9 cellular contexts compared by ENCODE assay signal in the genomic region with DNA sequence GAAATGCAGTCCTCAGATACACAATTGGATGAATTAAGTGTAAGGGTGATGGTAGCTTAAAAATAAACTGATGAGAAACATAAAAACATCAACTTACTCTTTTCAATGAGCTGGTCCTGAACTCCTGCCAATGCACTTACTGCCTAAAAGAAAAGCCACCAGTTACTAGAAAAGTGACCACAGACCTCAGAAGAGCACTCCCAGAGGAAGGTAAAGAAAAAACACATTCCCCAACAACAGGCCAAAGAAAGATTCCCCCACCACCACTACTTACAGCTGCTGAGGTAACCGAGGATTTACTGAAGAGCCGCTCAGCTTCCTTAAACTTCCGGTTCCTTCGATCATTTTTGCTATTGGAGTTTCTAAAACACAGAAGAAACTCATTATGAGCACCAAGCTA. TPM values are rescaled to one million over a fixed set of nuclear protein-coding genes. Genes with fewer than 3 reads are reported as not detected.
DNase-seq lines count a peak whose midpoint lies in the region; ATAC-seq, FAIRE-seq and TF ChIP-seq lines count a peak whose summit lies in the region.
"Had no signal": no experiment of that assay in that cellular context is flagged by ENCODE, and none has a peak within 500 bp of the region (broad histone marks: within the 10 kb centered on the region; RNA-seq: fewer than 3 reads in every experiment).

No MANE protein-coding gene starts in this region.

- H3K4me1 ChIP-seq in right cardiac atrium (ENCODE audit: control insufficient read depth, insufficient read depth, low read length): no peaks in the 10 kb centered on the region

- intact Hi-C loops in right cardiac atrium (cut with DNase I): no loop called here

- peak; percentile 26 for TF ChIP-seq CTCF in 22Rv1 (IDR thresholded peaks at IDR 0.05)
- TF ChIP-seq CTCF in cardiac fibroblast (IDR thresholded peaks at IDR 0.05; ENCODE audit: low read depth, low read length): peak; percentile 32

- no peak for ATAC-seq in HG02763 (IDR thresholded peaks at IDR 0.05; ENCODE audit: unreplicated experiment)
- no peak for ATAC-seq in HG03565 (IDR thresholded peaks at IDR 0.05; ENCODE audit: unreplicated experiment)
- ATAC-seq in right cardiac atrium: no peak
- ATAC-seq in GM19467 (IDR thresholded peaks at IDR 0.05; ENCODE audit: unreplicated experiment): no peak

- H3K4me3 ChIP-seq in cardiac fibroblast (replicated peaks in 1 of 2; ENCODE audit: low read depth in 2 of 2, low read length in 2 of 2) (no peak overlapping the region), right cardiac atrium (ENCODE audit: low read length) (no peak overlapping the region)

- no peaks in the 10 kb centered on the region for H3K27me3 ChIP-seq in right cardiac atrium (ENCODE audit: control insufficient read depth, insufficient read depth)

- H3K9me3 ChIP-seq in right cardiac atrium (ENCODE audit: control insufficient read depth, low read length): no peaks in the 10 kb centered on the region

- FAIRE-seq in G401.6 (lab: Jason Lieb, UNC): peak; percentile 72

- no peak overlapping the region for H3K27ac ChIP-seq in 22Rv1
- no peak overlapping the region for H3K27ac ChIP-seq in right cardiac atrium (ENCODE audit: low read length)

- DNase-seq in NCI-H2227 treated with DMSO at 0.1 percent for 48 hours (lab: John Stamatoyannopoulos, UW) (peak; percentile 10), cardiac fibroblast (ENCODE audit: low read depth in 2 of 2) (peak in 1 of 2 donors; percentile 29), right cardiac atrium (no peak)
- DNase-seq: amygdala had no signal

- WGBS in right cardiac atrium: 86% methylated on average over 4 of the region's 4 CpGs

RNA-seq across cellular contexts. Expression of a gene that starts 5.4 kb away (rescaled TPM):
- 10 to 100 TPM; 35.0 to 40.1 (median 39.2) TPM for total RNA-seq in right cardiac atrium
- 32.7 TPM for polyA plus RNA-seq in right cardiac atrium

RNA-seq across cellular contexts. Expression of a gene that starts 34.8 kb away (rescaled TPM):
- total RNA-seq in right cardiac atrium: 10 to 100 TPM in 1 of 4 donors, 1 to 10 TPM in 3; 6.0 to 15.1 (median 8.1) TPM
- polyA plus RNA-seq in right cardiac atrium: 7.2 TPM

RNA-seq across cellular contexts. Expression of a gene that starts 44.9 kb away (rescaled TPM):
- 1 to 10 TPM; 7.9 to 9.9 (median 8.4) TPM for total RNA-seq in right cardiac atrium
- polyA plus RNA-seq in right cardiac atrium: 4.5 TPM

RNA-seq across cellular contexts. Expression of a gene that starts 47.6 kb away (rescaled TPM):
- 1 to 10 TPM; 7.3 to 9.9 (median 8.7) TPM for total RNA-seq in right cardiac atrium
- 7.7 TPM for polyA plus RNA-seq in right cardiac atrium
